10 cellular contexts compared by ENCODE assay signal in genomic region chr10:74823791-74824183, GRCh38. TPM values are rescaled to one million over a fixed set of nuclear protein-coding genes. Genes with fewer than 3 reads are reported as not detected.
DNase-seq lines count a peak whose midpoint lies in the region; ATAC-seq and TF ChIP-seq lines count a peak whose summit lies in the region.
"Had no signal": no experiment of that assay in that cellular context is flagged by ENCODE, and none has a peak within 500 bp of the region (broad histone marks: within the 10 kb centered on the region; RNA-seq: fewer than 3 reads in every experiment).

No MANE protein-coding gene starts in this region.

- peaks cover 48% of the 10 kb centered on the region for H3K4me1 Mint-ChIP-seq in activated T-cell treated with anti-CD3 and anti-CD28 coated beads, Interleukin-2, amount 50 U/mL, for 72 hours (ENCODE audit: low read depth)
- peaks cover 35 to 38% of the 10 kb centered on the region in 2 donors for H3K4me1 Mint-ChIP-seq in immature natural killer cell

- WGBS in thymus, result 55% methylated on average over 4 of the region's 4 CpGs

- no peak for ATAC-seq in activated T-cell treated with anti-CD3 and anti-CD28 coated beads, Interleukin-2, amount 50 U/mL, for 72 hours (replicated peaks in 1 of 2)
- no peak for ATAC-seq in HG02798 (IDR thresholded peaks at IDR 0.05; ENCODE audit: poor library complexity, unreplicated experiment)

- H3K4me3 ChIP-seq in thymus (ENCODE audit: low read length), result peak overlapping the region; percentile 87

- no peaks in the 10 kb centered on the region for H3K27me3 ChIP-seq in thymus (ENCODE audit: control insufficient read depth, insufficient read depth)
- H3K27me3 ChIP-seq: brain microvascular endothelial cell had no signal

- no peaks in the 10 kb centered on the region for H3K27me3 Mint-ChIP-seq in activated T-cell treated with anti-CD3 and anti-CD28 coated beads, Interleukin-2, amount 50 U/mL, for 72 hours (ENCODE audit: low read depth)
- H3K27me3 Mint-ChIP-seq in immature natural killer cell (ENCODE audit: low read depth in 3 of 3), result peaks cover 7 to 18% (median 13%) of the 10 kb centered on the region in 3 donors

- no peaks in the 10 kb centered on the region for H3K9me3 ChIP-seq in thymus (ENCODE audit: control insufficient read depth)

- TF ChIP-seq CTCF in VCaP (conservative IDR thresholded peaks at IDR 0.05), result no peak

- peaks cover 10% of the 10 kb centered on the region for H3K4me1 ChIP-seq in thymus (ENCODE audit: control insufficient read depth, insufficient read depth, low read length)

- no peaks in the 10 kb centered on the region for H3K36me3 ChIP-seq in thymus (ENCODE audit: control insufficient read depth, insufficient read depth)
- H3K36me3 ChIP-seq: brain microvascular endothelial cell had no signal

- H3K27ac Mint-ChIP-seq in activated T-cell treated with anti-CD3 and anti-CD28 coated beads, Interleukin-2, amount 50 U/mL, for 72 hours, result no peak overlapping the region
- peak overlapping the region; percentile 67 to 87 (median 82) for H3K27ac Mint-ChIP-seq in immature natural killer cell

- DNase-seq in activated T-cell treated with anti-CD3 and anti-CD28 coated beads, Interleukin-2, amount 50 U/mL, for 72 hours, result no peak
- no peak for DNase-seq in activated T-cell treated with anti-CD3 and anti-CD28 coated beads, Interleukin-2, amount 50 U/mL, for 48 hours
- DNase-seq in immature natural killer cell, result no peak
- no peak for DNase-seq in activated effector memory CD4-positive, alpha-beta T cell treated with anti-CD3 and anti-CD28 coated beads, Interleukin-2, amount 50 U/mL, for 16 hours
- no peak for DNase-seq in NCI-H510A (lab: John Stamatoyannopoulos, UW)
- DNase-seq: brain microvascular endothelial cell, NCI-H1048 had no signal

- H3K36me3 Mint-ChIP-seq in activated T-cell treated with anti-CD3 and anti-CD28 coated beads, Interleukin-2, amount 50 U/mL, for 72 hours (ENCODE audit: insufficient read depth in 2 of 2), result peaks cover 0 to 4% of the 10 kb centered on the region in 2 donors
- no peaks in the 10 kb centered on the region for H3K36me3 Mint-ChIP-seq in immature natural killer cell

- peak overlapping the region; percentile 88 to 99 for H3K4me3 Mint-ChIP-seq in activated T-cell treated with anti-CD3 and anti-CD28 coated beads, Interleukin-2, amount 50 U/mL, for 72 hours
- H3K4me3 Mint-ChIP-seq in immature natural killer cell, result peak overlapping the region; percentile 83 to 90 (median 85)

- H3K9me3 Mint-ChIP-seq in activated T-cell treated with anti-CD3 and anti-CD28 coated beads, Interleukin-2, amount 50 U/mL, for 72 hours, result no peaks in the 10 kb centered on the region
- no peaks in the 10 kb centered on the region for H3K9me3 Mint-ChIP-seq in immature natural killer cell

- H3K27ac ChIP-seq in VCaP (peak overlapping the region; percentile 95), thymus (ENCODE audit: low read depth) (peak overlapping the region; percentile 96)
- H3K27ac ChIP-seq: brain microvascular endothelial cell had no signal

RNA-seq across cellular contexts. Expression of gene KAT6B, which starts 2.6 kb away (rescaled TPM):
- 10 to 100 TPM; 27.9 to 29.8 TPM for total RNA-seq in activated T-cell treated with anti-CD3 and anti-CD28 coated beads, Interleukin-2, amount 50 U/mL, for 72 hours
- polyA plus RNA-seq in immature natural killer cell, result 10 to 100 TPM in 2 of 3 donors, 1 to 10 TPM in 1; 9.9 to 55.7 (median 20.2) TPM
- 12.2 TPM for polyA plus RNA-seq in thymus
